Comparison of ENCODE assay signal across 9 cellular contexts in genomic region chr12:64946132-64946829, GRCh38.
DNase-seq lines count a peak whose midpoint lies in the region; ATAC-seq and TF ChIP-seq lines count a peak whose summit lies in the region.
"Had no signal": no experiment of that assay in that cellular context is flagged by ENCODE, and none has a peak within 500 bp of the region (broad histone marks: within the 10 kb centered on the region; RNA-seq: fewer than 3 reads in every experiment).

No MANE protein-coding gene starts in this region.

- H3K9me3 Mint-ChIP-seq in endothelial cell (ENCODE audit: unreplicated experiment) = no peaks in the 10 kb centered on the region

- H3K27ac ChIP-seq in left ventricle myocardium inferior (replicated peaks) = peak overlapping the region; percentile 61
- H3K27ac ChIP-seq in sigmoid colon = no peak overlapping the region

- intact Hi-C loops in left ventricle myocardium inferior (cut with micrococcal nuclease) = no loop called here
- intact Hi-C loops in sigmoid colon (cut with DNase I) = no loop called here

- H3K4me3 ChIP-seq in MG63 (no peak overlapping the region), left ventricle myocardium inferior (no peak overlapping the region), sigmoid colon (no peak overlapping the region)

- H3K4me3 Mint-ChIP-seq in endothelial cell (ENCODE audit: unreplicated experiment) = no peak overlapping the region

- no peaks in the 10 kb centered on the region for H3K9me3 ChIP-seq in MG63
- no peaks in the 10 kb centered on the region for H3K9me3 ChIP-seq in left ventricle myocardium inferior (replicated peaks)
- no peaks in the 10 kb centered on the region for H3K9me3 ChIP-seq in sigmoid colon

- no peak overlapping the region for H3K27ac Mint-ChIP-seq in endothelial cell (ENCODE audit: unreplicated experiment)

- DNase-seq in MG63 = peak; percentile 93
- peak; percentile 63 for DNase-seq in left ventricle myocardium inferior
- DNase-seq in sigmoid colon = peak; percentile 71
- DNase-seq in NCI-H1694 (lab: John Stamatoyannopoulos, UW) = no peak
- DNase-seq in T-helper 1 cell = no peak
- no peak for DNase-seq in NCI-H1048 (lab: John Stamatoyannopoulos, UW)
- no peak for DNase-seq in endothelial cell (ENCODE audit: low spot score)
- DNase-seq: NCI-H1436 treated with DMSO at 0.1 percent for 48 hours had no signal

- no peaks in the 10 kb centered on the region for H3K36me3 Mint-ChIP-seq in endothelial cell (ENCODE audit: low read depth, unreplicated experiment)

- peaks cover 20% of the 10 kb centered on the region for H3K4me1 ChIP-seq in left ventricle myocardium inferior
- peaks cover 0 to 14% (median 7%) of the 10 kb centered on the region in 4 donors for H3K4me1 ChIP-seq in sigmoid colon

- ATAC-seq in SK-N-SH treated with all-trans-retinoic acid at 6 μM for 48 hours = peak; percentile 56; the same call in 1 of the 3 replicates

- no peak for TF ChIP-seq EP300 in sigmoid colon (IDR thresholded peaks at IDR 0.05)

- H3K4me1 Mint-ChIP-seq in endothelial cell (ENCODE audit: unreplicated experiment) = peaks cover 17% of the 10 kb centered on the region

- H3K27me3 Mint-ChIP-seq in endothelial cell (ENCODE audit: unreplicated experiment) = no peaks in the 10 kb centered on the region

- no peaks in the 10 kb centered on the region for H3K36me3 ChIP-seq in MG63
- H3K36me3 ChIP-seq in left ventricle myocardium inferior = no peaks in the 10 kb centered on the region
- H3K36me3 ChIP-seq in sigmoid colon = no peaks in the 10 kb centered on the region

- TF ChIP-seq CTCF in left ventricle myocardium inferior (IDR thresholded peaks at IDR 0.05; ENCODE audit: borderline replicate concordance) (no peak), sigmoid colon (IDR thresholded peaks at IDR 0.05) (no peak), endothelial cell (IDR thresholded peaks at IDR 0.05; ENCODE audit: unreplicated experiment) (no peak)

- no peak for TF ChIP-seq POLR2A in sigmoid colon (IDR thresholded peaks at IDR 0.05)

- H3K27me3 ChIP-seq in MG63 = no peaks in the 10 kb centered on the region
- H3K27me3 ChIP-seq in left ventricle myocardium inferior (ENCODE audit: low read depth) = no peaks in the 10 kb centered on the region
- no peaks in the 10 kb centered on the region for H3K27me3 ChIP-seq in sigmoid colon

- WGBS in sigmoid colon, 2 donors = 65 to 77% methylated on average over 5 of the region's 5 CpGs

TF ChIP-seq in SK-N-SH treated with all-trans-retinoic acid at 6 μM for 48 hours, 23 proteins besides CTCF, POLR2A, EP300 and RAD21:
- peak; percentile 16; the same call in 1 of the 2 replicates for TF ChIP-seq TSHZ2 (CRISPR knock-in tag; IDR thresholded peaks at IDR 0.05)
- TF ChIP-seq ZFP3 (CRISPR knock-in tag; IDR thresholded peaks at IDR 0.05) = peak; percentile 80; the same call in 1 of the 2 replicates
- TF ChIP-seq SNAI2 (CRISPR knock-in tag; IDR thresholded peaks at IDR 0.05) = no peak
TF ChIP-seq in SK-N-SH treated with all-trans-retinoic acid at 6 μM for 48 hours: peak in this region for 2.

Comparison
In these comparisons a context has a peak if more than half of its experiments do, and no peak if none do; other contexts are left out.
1. DNase-seq: peak in MG63 (single experiment), left ventricle myocardium inferior (single experiment) and sigmoid colon (single experiment); none in NCI-H1694 (single experiment), T-helper 1 cell (0 of 5), NCI-H1048 (single experiment) and endothelial cell (single experiment).